In genomic region chr3:57832925-57833324, GRCh38 we compare ENCODE assay signal across 21 cellular contexts.
DNase-seq lines count a peak whose midpoint lies in the region; ATAC-seq, FAIRE-seq and TF ChIP-seq lines count a peak whose summit lies in the region.
"Had no signal": no experiment of that assay in that cellular context is flagged by ENCODE, and none has a peak within 500 bp of the region (broad histone marks: within the 10 kb centered on the region; RNA-seq: fewer than 3 reads in every experiment).

No MANE protein-coding gene starts in this region.

- H3K4ac ChIP-seq in H9 (ENCODE audit: low read depth, low read length) (no peak overlapping the region), H1 (replicated peaks; ENCODE audit: insufficient read length, low read depth, low read length) (no peak overlapping the region), mesendoderm (ENCODE audit: low read depth, low read length) (no peak overlapping the region)

- H3K36me3 ChIP-seq in HUES6 (ENCODE audit: control insufficient read depth, insufficient read depth, low read length) (peaks cover 3% of the 10 kb centered on the region; the same call in 1 of the 2 replicates), H1 (ENCODE audit: control insufficient read depth in 2 of 4, insufficient read depth in 4 of 4, low read length in 3 of 4) (no peaks in the 10 kb centered on the region), mesendoderm (ENCODE audit: control insufficient read depth, insufficient read depth, low read length) (no peaks in the 10 kb centered on the region), upper lobe of left lung (peaks cover 0 to 11% (median 1%) of the 10 kb centered on the region in 4 donors)

- H2BK20ac ChIP-seq in H9 (ENCODE audit: low read depth, low read length, poor library complexity, severe bottlenecking): no peak overlapping the region
- no peak overlapping the region for H2BK20ac ChIP-seq in H1 (ENCODE audit: low read length)

- no peaks in the 10 kb centered on the region; a peak in 2 of 7 replicates for H3K36me3 Mint-ChIP-seq in H9 (ENCODE audit: insufficient read depth in 1 of 3, low read depth in 3 of 3)

- FAIRE-seq in H1 (lab: Jason Lieb, UNC): peak; percentile 71
- FAIRE-seq: A204.1, G401.6, GM12891, GM19239, H54 had no signal

- H3K9me3 Mint-ChIP-seq in H9: no peaks in the 10 kb centered on the region
- H3K9me3 Mint-ChIP-seq: CD4-positive, alpha-beta T cell; IgD-negative memory B cell had no signal

- no peaks in the 10 kb centered on the region for H3K23me2 ChIP-seq in H9 (ENCODE audit: insufficient read length, low read depth, low read length, poor library complexity, severe bottlenecking)
- no peaks in the 10 kb centered on the region for H3K23me2 ChIP-seq in H1 (ENCODE audit: low read depth, low read length)

- TF ChIP-seq EP300 in H1 (IDR thresholded peaks at IDR 0.05; ENCODE audit: borderline replicate concordance in 1 of 2, low read depth in 2 of 2, low read length in 2 of 2) (no peak), upper lobe of left lung (IDR thresholded peaks at IDR 0.05) (no peak)

- no peak overlapping the region for H4K91ac ChIP-seq in H9 (ENCODE audit: insufficient read length, low read depth, low read length)
- H4K91ac ChIP-seq in H1 (replicated peaks; ENCODE audit: insufficient read length, low read length): no peak overlapping the region

- no peaks in the 10 kb centered on the region for H3K9me3 ChIP-seq in H9 (ENCODE audit: control insufficient read depth, low read depth, low read length)
- H3K9me3 ChIP-seq in HUES6 (ENCODE audit: control insufficient read depth, insufficient read depth, low read depth, low read length): no peaks in the 10 kb centered on the region
- H3K9me3 ChIP-seq in H1 (ENCODE audit: insufficient read depth in 2 of 2, low read depth in 1 of 2, low read length in 1 of 2): no peaks in the 10 kb centered on the region
- H3K9me3 ChIP-seq in upper lobe of left lung: no peaks in the 10 kb centered on the region

- H3K18ac ChIP-seq in H9 (ENCODE audit: insufficient read length, low read depth, low read length) (no peak overlapping the region), H1 (ENCODE audit: extremely low read depth, low read length) (no peak overlapping the region), mesendoderm (ENCODE audit: low read length) (no peak overlapping the region)

- DNase-seq in H9 (no peak), H1 (ENCODE audit: low read depth in 1 of 2, low spot score in 2 of 2) (no peak), mesendoderm (peak; percentile 87), KG1 (lab: John Stamatoyannopoulos, UW) (no peak), upper lobe of left lung (no peak)
- DNase-seq: C1 segment of cervical spinal cord; Calu3; CD4-positive, alpha-beta T cell; DMS 273 treated with DMSO at 0.1 percent for 48 hours; DMS79; EL had no signal

- no peaks in the 10 kb centered on the region for H4K20me1 ChIP-seq in H9 (ENCODE audit: control insufficient read depth, insufficient read depth, insufficient read length)
- H4K20me1 ChIP-seq in H1 (replicated peaks in 1 of 2; ENCODE audit: control insufficient read depth in 1 of 2, insufficient read depth in 2 of 2, low read length in 2 of 2): no peaks in the 10 kb centered on the region

- POLR2A ChIA-PET in H1 (lab: Charles Lee; ENCODE audit: partially characterized antibody): interaction anchor here (1.1 kb wide), 2 partner anchors 12 to 240 kb away, joined by 3 to 4 read pairs; no protein-coding TSS in a partner anchor

- no peak for ATAC-seq in HG02678 (IDR thresholded peaks at IDR 0.05; ENCODE audit: unreplicated experiment)
- no peak for ATAC-seq in upper lobe of left lung (ENCODE audit: low FRiP score in 2 of 2)

- H2BK12ac ChIP-seq in H9 (ENCODE audit: insufficient read length, low read depth, low read length) (no peak overlapping the region), H1 (ENCODE audit: low read depth, low read length) (no peak overlapping the region)

- peaks cover 23 to 32% of the 10 kb centered on the region in 2 experiments for H3K4me1 Mint-ChIP-seq in H9
- H3K4me1 Mint-ChIP-seq: B cell had no signal

- H4K5ac ChIP-seq in H9 (ENCODE audit: insufficient read length, low read depth, low read length) (no peak overlapping the region), H1 (ENCODE audit: insufficient read length, low read depth, low read length) (no peak overlapping the region), mesendoderm (ENCODE audit: low read length) (no peak overlapping the region)

- no CpG with 5 or more reads among the region's 1 CpG for WGBS in H9 (ENCODE audit: extremely low coverage, insufficient read length, low lambda C conversion rate)
- WGBS in H1 (ENCODE audit: extremely low coverage in 1 of 2, insufficient coverage in 1 of 2, insufficient read length in 1 of 2, insufficient replicate concordance in 2 of 2, low coverage in 1 of 2, low lambda C conversion rate in 2 of 2, missing lambda C conversion rate in 1 of 2), 2 experiments: 19% methylated on average over 1 of the region's 1 CpG; no CpG with 5 or more reads in 1 of the 2 experiments
- no CpG with 5 or more reads among the region's 1 CpG for WGBS in mesendoderm (ENCODE audit: extremely low coverage, insufficient coverage, low lambda C conversion rate)
- 80 to 82% methylated on average over 1 of the region's 1 CpG for WGBS in upper lobe of left lung, 2 donors

- H2BK5ac ChIP-seq in H9 (ENCODE audit: insufficient read length, low read length): no peak overlapping the region
- H2BK5ac ChIP-seq in H1 (ENCODE audit: low read depth, low read length): no peak overlapping the region
- no peak overlapping the region for H2BK5ac ChIP-seq in mesendoderm (ENCODE audit: low read length)

- H2BK120ac ChIP-seq in H9 (ENCODE audit: low read depth, low read length, poor library complexity, severe bottlenecking): no peak overlapping the region
- H2BK120ac ChIP-seq in H1 (replicated peaks; ENCODE audit: low read depth, low read length): no peak overlapping the region
- no peak overlapping the region for H2BK120ac ChIP-seq in mesendoderm (ENCODE audit: low read depth, low read length)

- H3K27ac Mint-ChIP-seq in H9: peak overlapping the region in 2 of 3 experiments; percentile 4 to 68; a peak in 2 of 7 replicates
- H3K27ac Mint-ChIP-seq: B cell; CD4-positive, alpha-beta T cell; IgD-negative memory B cell had no signal

- no peak for TF ChIP-seq CTCF in H9 (conservative IDR thresholded peaks at IDR 0.05)
- no peak for TF ChIP-seq CTCF in H1 (IDR thresholded peaks at IDR 0.05; ENCODE audit: control extremely low read depth in 1 of 3, insufficient read depth in 1 of 3, low read depth in 1 of 3, low read length in 3 of 3)
- TF ChIP-seq CTCF in upper lobe of left lung (IDR thresholded peaks at IDR 0.05): no peak

- no peak overlapping the region for H3K23ac ChIP-seq in H9 (ENCODE audit: insufficient read length, low read depth, low read length)
- no peak overlapping the region for H3K23ac ChIP-seq in H1 (ENCODE audit: insufficient read length)
- no peak overlapping the region for H3K23ac ChIP-seq in mesendoderm (ENCODE audit: low read length)

- H3K4me3 ChIP-seq in HUES6 (ENCODE audit: low read depth, low read length): 0 out of 2 replicates have a peak overlapping the region, but pooled peaks have one; percentile 9
- H3K4me3 ChIP-seq in H1 (ENCODE audit: extremely low read depth in 1 of 4, insufficient read depth in 2 of 4, low read depth in 3 of 4, low read length in 4 of 4): 0 out of 8 replicates have a peak overlapping the region, but pooled peaks of 1 of the 4 experiments have one; percentile 2
- H3K4me3 ChIP-seq in mesendoderm (ENCODE audit: low read length): no peak overlapping the region
- H3K4me3 ChIP-seq in upper lobe of left lung: no peak overlapping the region

- H3K79me2 ChIP-seq in H9 (ENCODE audit: insufficient read depth, low read length) (no peaks in the 10 kb centered on the region; the same call in 1 of the 2 replicates), H1 (ENCODE audit: control insufficient read depth in 1 of 2, insufficient read depth in 2 of 2, low read length in 2 of 2) (peaks cover 0 to 21% of the 10 kb centered on the region in 2 experiments; a peak in 2 of 4 replicates), mesendoderm (ENCODE audit: control insufficient read depth, insufficient read depth, low read length) (peaks cover 8% of the 10 kb centered on the region)

- no peak overlapping the region for H3K14ac ChIP-seq in H9 (ENCODE audit: insufficient read depth, low read length)
- H3K14ac ChIP-seq in H1 (ENCODE audit: insufficient read length): no peak overlapping the region

- H4K8ac ChIP-seq in H9 (replicated peaks; ENCODE audit: insufficient read length, low read depth, low read length) (no peak overlapping the region), H1 (ENCODE audit: extremely low read depth, insufficient read depth, low read length) (no peak overlapping the region), mesendoderm (ENCODE audit: low read depth, low read length) (no peak overlapping the region)

- H2AFZ ChIP-seq in H9 (ENCODE audit: low read length) (no peak overlapping the region), H1 (ENCODE audit: low read length) (no peak overlapping the region)

- H3K4me1 ChIP-seq in H9 (ENCODE audit: insufficient read depth, low read length): peaks cover 7% of the 10 kb centered on the region; the same call in 1 of the 2 replicates
- H3K4me1 ChIP-seq in HUES6 (ENCODE audit: control insufficient read depth, insufficient read depth, low read length): peaks cover 29% of the 10 kb centered on the region
- peaks cover 0 to 15% (median 6%) of the 10 kb centered on the region in 4 experiments; a peak in 4 of 7 replicates for H3K4me1 ChIP-seq in H1 (replicated peaks in 1 of 4; ENCODE audit: control insufficient read depth in 3 of 4, insufficient read depth in 4 of 4, low read length in 3 of 4)
- H3K4me1 ChIP-seq in mesendoderm (ENCODE audit: control insufficient read depth, low read depth, low read length): peaks cover 3% of the 10 kb centered on the region
- H3K4me1 ChIP-seq in upper lobe of left lung: peaks cover 0 to under 1% (median 0%) of the 10 kb centered on the region in 4 donors

- H3T11ph ChIP-seq in H9 (ENCODE audit: low read length): no peak overlapping the region

- no peaks in the 10 kb centered on the region for H3K27me3 Mint-ChIP-seq in H9 (ENCODE audit: low read depth)
- H3K27me3 Mint-ChIP-seq: B cell; CD4-positive, alpha-beta T cell; IgD-negative memory B cell had no signal

- H3K27me3 ChIP-seq in H9 (ENCODE audit: insufficient read depth, low read length): no peaks in the 10 kb centered on the region
- no peaks in the 10 kb centered on the region for H3K27me3 ChIP-seq in HUES6 (ENCODE audit: control insufficient read depth, insufficient read depth, low read length)
- no peaks in the 10 kb centered on the region for H3K27me3 ChIP-seq in H1 (replicated peaks in 1 of 4; ENCODE audit: control insufficient read depth in 3 of 4, extremely low read depth in 1 of 4, insufficient read depth in 3 of 4, low read length in 3 of 4)
- H3K27me3 ChIP-seq in mesendoderm (ENCODE audit: insufficient read depth, low read length, poor library complexity): no peaks in the 10 kb centered on the region
- H3K27me3 ChIP-seq in upper lobe of left lung: no peaks in the 10 kb centered on the region

- H2BK15ac ChIP-seq in H9 (ENCODE audit: low read depth, low read length): no peak overlapping the region
- no peak overlapping the region for H2BK15ac ChIP-seq in H1 (ENCODE audit: low read length)
- no peak overlapping the region for H2BK15ac ChIP-seq in mesendoderm (replicated peaks; ENCODE audit: low read depth)

- no peak for TF ChIP-seq RAD21 in H1 (IDR thresholded peaks at IDR 0.05 in 1 of 2, conservative IDR thresholded peaks at IDR 0.05 in 1 of 2; ENCODE audit: low read depth in 2 of 2, low read length in 2 of 2)

- no peak overlapping the region for H3K9ac ChIP-seq in H9 (ENCODE audit: extremely low read depth, insufficient read length, low read length)
- H3K9ac ChIP-seq in HUES6 (ENCODE audit: low read length): peak overlapping the region; percentile 10
- H3K9ac ChIP-seq in H1 (replicated peaks in 1 of 4; ENCODE audit: extremely low read depth in 1 of 4, low read depth in 3 of 4, low read length in 3 of 4): no peak overlapping the region
- H3K9ac ChIP-seq in mesendoderm (ENCODE audit: low read length): no peak overlapping the region
- H3K9ac ChIP-seq: KMS-11 had no signal

- H2AK5ac ChIP-seq in H9 (ENCODE audit: insufficient read length, low read length): no peak overlapping the region
- H2AK5ac ChIP-seq in H1 (ENCODE audit: low read depth, low read length): no peak overlapping the region
- no peak overlapping the region for H2AK5ac ChIP-seq in mesendoderm (ENCODE audit: low read length)

- H3K27ac ChIP-seq in H9 (ENCODE audit: insufficient read length, low read depth, low read length) (no peak overlapping the region), HUES6 (ENCODE audit: low read depth, low read length) (peak overlapping the region; percentile 57), H1 (ENCODE audit: low read depth, low read length) (no peak overlapping the region), mesendoderm (ENCODE audit: low read depth, low read length) (no peak overlapping the region), upper lobe of left lung (no peak overlapping the region)
- H3K27ac ChIP-seq: KMS-11 had no signal

- CTCF ChIA-PET in H1 (lab: Charles Lee; ENCODE audit: partially characterized antibody): interaction anchor here (0.6 to 1.4 kb wide), 5 partner anchors 8 to 335 kb away, joined by 3 to 4 read pairs (median 3); no protein-coding TSS in a partner anchor

- peak overlapping the region; percentile 6 for H3K4me2 ChIP-seq in H9 (ENCODE audit: insufficient read depth, insufficient read length, low read length)
- H3K4me2 ChIP-seq in H1 (ENCODE audit: insufficient read depth in 1 of 2, low read depth in 2 of 2, low read length in 2 of 2): peak overlapping the region; percentile 10 to 20; a peak in 2 of 4 replicates
- H3K4me2 ChIP-seq in mesendoderm (ENCODE audit: low read length): no peak overlapping the region
- H3K4me2 ChIP-seq: KMS-11 had no signal

- no peak for TF ChIP-seq POLR2A in H1 (IDR thresholded peaks at IDR 0.05; ENCODE audit: control extremely low read depth in 1 of 2, low read depth in 2 of 2, low read length in 2 of 2)
- no peak for TF ChIP-seq POLR2A in upper lobe of left lung (IDR thresholded peaks at IDR 0.05)

- peaks cover 6% of the 10 kb centered on the region for H3K79me1 ChIP-seq in H9 (ENCODE audit: insufficient read depth, low read depth, low read length, poor library complexity, severe bottlenecking)
- no peaks in the 10 kb centered on the region for H3K79me1 ChIP-seq in H1 (ENCODE audit: low read depth, low read length)
- no peaks in the 10 kb centered on the region for H3K79me1 ChIP-seq in mesendoderm (ENCODE audit: low read length)

- H3K56ac ChIP-seq in H9 (ENCODE audit: insufficient read length, low read depth, low read length): no peak overlapping the region
- no peak overlapping the region for H3K56ac ChIP-seq in H1 (replicated peaks; ENCODE audit: insufficient read length, low read depth, low read length)
- H3K56ac ChIP-seq in mesendoderm (ENCODE audit: low read length): no peak overlapping the region

- no peak overlapping the region for H3K4me3 Mint-ChIP-seq in H9
- H3K4me3 Mint-ChIP-seq: B cell; CD4-positive, alpha-beta T cell had no signal
